In genomic region chr3:27449530-27450150, GRCh38 we compare ENCODE assay signal across 24 cellular contexts.
"Had no signal": no experiment of that assay in that cellular context is flagged by ENCODE, and none has a peak within 500 bp of the region (broad histone marks: within the 10 kb centered on the region; RNA-seq: fewer than 3 reads in every experiment).

No MANE protein-coding gene starts in this region.

- H3K27me3 ChIP-seq: body of pancreas, tibial artery had no signal

- H3K4me3 Mint-ChIP-seq: activated CD4-positive, alpha-beta memory T cell treated with anti-CD3 and anti-CD28 coated beads, Interleukin-2, amount 10 ng/mL, durations not matched to agents 7 days and 5 days; activated CD8-positive, alpha-beta memory T cell treated with anti-CD3 and anti-CD28 coated beads, Interleukin-2, amount 10 ng/mL, durations not matched to agents 7 days and 5 days; activated naive CD8-positive, alpha-beta T cell treated with anti-CD3 and anti-CD28 coated beads for 36 hours; endodermal cell; nephron progenitor cell had no signal

- ATAC-seq: activated CD8-positive, alpha-beta memory T cell treated with anti-CD3 and anti-CD28 coated beads, Interleukin-2, amount 10 ng/mL, durations not matched to agents 7 days and 5 days; body of pancreas; stimulated activated naive CD8-positive, alpha-beta T cell treated with anti-CD3 and anti-CD28 coated beads, Interleukin-15, Interleukin-2, amounts not matched to agents 100 U/mL and 50 U/mL, for 24 hours had no signal

- FAIRE-seq: keratinocyte, urothelium cell line had no signal

- H3K27me3 Mint-ChIP-seq: activated CD4-positive, alpha-beta memory T cell treated with anti-CD3 and anti-CD28 coated beads, Interleukin-2, amount 10 ng/mL, durations not matched to agents 7 days and 5 days; activated CD8-positive, alpha-beta memory T cell treated with anti-CD3 and anti-CD28 coated beads, Interleukin-2, amount 10 ng/mL, durations not matched to agents 7 days and 5 days; activated naive CD8-positive, alpha-beta T cell treated with anti-CD3 and anti-CD28 coated beads for 36 hours had no signal

- H3K9me3 ChIP-seq: body of pancreas, tibial artery had no signal

- H3K9me3 Mint-ChIP-seq: activated CD4-positive, alpha-beta memory T cell treated with anti-CD3 and anti-CD28 coated beads, Interleukin-2, amount 10 ng/mL, durations not matched to agents 7 days and 5 days; activated naive CD8-positive, alpha-beta T cell treated with anti-CD3 and anti-CD28 coated beads for 36 hours; endodermal cell; nephron progenitor cell had no signal

- H3K27ac Mint-ChIP-seq: activated CD4-positive, alpha-beta memory T cell treated with anti-CD3 and anti-CD28 coated beads, Interleukin-2, amount 10 ng/mL, durations not matched to agents 7 days and 5 days; activated CD8-positive, alpha-beta memory T cell treated with anti-CD3 and anti-CD28 coated beads, Interleukin-2, amount 10 ng/mL, durations not matched to agents 7 days and 5 days; activated naive CD8-positive, alpha-beta T cell treated with anti-CD3 and anti-CD28 coated beads for 36 hours; endodermal cell; nephron progenitor cell had no signal

- H3K4me3 ChIP-seq: body of pancreas, tibial artery had no signal

- H3K4me1 Mint-ChIP-seq: endodermal cell had no signal

- DNase-seq: activated CD4-positive, alpha-beta memory T cell treated with anti-CD3 and anti-CD28 coated beads, Interleukin-2, amount 10 ng/mL, durations not matched to agents 7 days and 5 days; activated CD4-positive, alpha-beta T cell treated with anti-CD3 and anti-CD28 coated beads for 48 hours; activated CD4-positive, CD25-positive, alpha-beta regulatory T cell; activated CD8-positive, alpha-beta memory T cell treated with anti-CD3 and anti-CD28 coated beads, Interleukin-2, amount 10 ng/mL, durations not matched to agents 7 days and 5 days; activated naive CD4-positive, alpha-beta T cell; activated naive CD8-positive, alpha-beta T cell treated with anti-CD3 and anti-CD28 coated beads for 36 hours; body of pancreas; caudate nucleus; endodermal cell; foreskin fibroblast; mammary epithelial cell; nephron progenitor cell; nucleus accumbens; posterior cingulate gyrus; retina; stimulated activated CD4-positive, alpha-beta T cell treated with anti-CD3 and anti-CD28 coated beads, Interleukin-12 subunit alpha, Interleukin-12 subunit beta, amount 100 ng/mL, for 4 hours; stimulated activated CD4-positive, alpha-beta T cell treated with anti-CD3 and anti-CD28 coated beads, Interleukin-1b, Interleukin-23, amount 100 ng/mL, for 48 hours; stimulated activated naive CD8-positive, alpha-beta T cell treated with anti-CD3 and anti-CD28 coated beads, Interleukin-15, Interleukin-2, amounts not matched to agents 100 U/mL and 50 U/mL, for 24 hours; substantia nigra; T-helper 9 cell; tibial artery had no signal

- H3K27ac ChIP-seq: body of pancreas, epithelial cell of prostate, tibial artery had no signal
